In the genomic region with DNA sequence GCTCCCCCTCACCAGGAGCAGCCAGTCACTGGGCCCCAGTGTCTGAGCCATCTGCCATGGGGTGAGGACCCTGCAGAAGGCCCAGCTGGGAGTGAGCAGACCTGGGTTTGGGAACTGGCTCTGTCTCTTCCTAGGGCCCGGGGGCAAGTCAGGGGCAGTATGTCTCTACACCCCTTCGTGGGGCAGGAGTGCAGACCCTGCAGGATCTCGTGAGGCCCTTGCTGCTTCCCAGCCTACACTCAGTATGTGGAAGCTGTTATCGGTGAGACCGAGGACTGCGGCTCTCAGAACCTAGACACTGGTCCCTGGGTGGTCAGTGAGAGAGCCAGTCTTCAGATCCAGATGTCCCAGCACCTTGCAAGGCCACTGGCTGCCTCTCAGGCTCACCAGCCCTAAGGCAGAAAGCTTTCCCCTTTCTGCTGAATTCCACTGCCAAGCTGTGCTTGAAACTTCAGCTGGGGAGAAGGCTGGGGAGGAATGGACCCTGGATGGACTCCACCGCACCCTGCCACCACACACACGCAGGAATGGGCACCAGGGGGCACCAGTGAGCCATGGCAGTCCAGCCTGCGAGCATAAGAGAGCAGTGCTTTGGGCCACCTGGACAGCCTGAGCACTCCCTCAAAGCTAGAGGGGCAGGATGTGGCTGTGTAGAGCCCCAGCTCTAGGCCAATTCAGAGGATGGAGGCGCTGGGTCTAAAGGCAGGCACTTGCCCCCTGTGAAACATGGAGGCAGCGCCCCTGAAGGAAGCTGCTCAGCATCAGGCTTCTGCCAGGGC, we compare ENCODE assay signal across 8 cellular contexts. TPM values are rescaled to one million over a fixed set of nuclear protein-coding genes. Genes with fewer than 3 reads are reported as not detected.
DNase-seq lines count a peak whose midpoint lies in the region; ATAC-seq and TF ChIP-seq lines count a peak whose summit lies in the region.

No MANE protein-coding gene starts in this region.

- H3K9ac ChIP-seq in endodermal cell (ENCODE audit: extremely low read depth, low read length, poor library complexity, severe bottlenecking): no peak overlapping the region

- CTCF ChIA-PET in CD4-positive, alpha-beta T cell (lab: Charles Lee): interaction anchor here (0.7 to 1.1 kb wide), 2 partner anchors 41 to 43 kb away, joined by 4 to 9 read pairs; no protein-coding TSS in a partner anchor

- H3K9me3 Mint-ChIP-seq in CD4-positive, alpha-beta T cell: no peaks in the 10 kb centered on the region
- no peaks in the 10 kb centered on the region for H3K9me3 Mint-ChIP-seq in endodermal cell

- no peaks in the 10 kb centered on the region for H3K36me3 Mint-ChIP-seq in CD4-positive, alpha-beta T cell (ENCODE audit: low read depth)
- no peaks in the 10 kb centered on the region for H3K36me3 Mint-ChIP-seq in endodermal cell (ENCODE audit: low read depth)

- TF ChIP-seq CTCF in CD4-positive, alpha-beta T cell (IDR thresholded peaks at IDR 0.05): peak; percentile 85
- peak; percentile 97 for TF ChIP-seq CTCF in endodermal cell (conservative IDR thresholded peaks at IDR 0.05)

- no peaks in the 10 kb centered on the region for H3K27me3 Mint-ChIP-seq in CD4-positive, alpha-beta T cell
- H3K27me3 Mint-ChIP-seq in endodermal cell (ENCODE audit: insufficient read depth): peaks cover 25% of the 10 kb centered on the region

- peaks cover 5% of the 10 kb centered on the region for H3K4me1 Mint-ChIP-seq in CD4-positive, alpha-beta T cell (ENCODE audit: low read depth)
- H3K4me1 Mint-ChIP-seq in endodermal cell: peaks cover 11% of the 10 kb centered on the region

- no peaks in the 10 kb centered on the region for H3K4me1 ChIP-seq in endodermal cell (ENCODE audit: control insufficient read depth, insufficient read depth, low read length)

- WGBS in endodermal cell (ENCODE audit: insufficient coverage in 1 of 2, insufficient read length in 1 of 2), 2 experiments: 50 to 56% methylated on average over 8 to 11 of the region's 11 CpGs

- intact Hi-C loops in CD4-positive, alpha-beta T cell (cut with DNase I, micrococcal nuclease): loop anchor here (1.0 kb wide), 2 partner anchors 42 to 43 kb away; no protein-coding TSS in a partner anchor

- ATAC-seq in CD4-positive, alpha-beta T cell (ENCODE audit: poor library complexity): peak; percentile 74
- ATAC-seq in GM19043 (IDR thresholded peaks at IDR 0.05; ENCODE audit: low read depth, unreplicated experiment): peak; percentile 99
- ATAC-seq in HG03159 (IDR thresholded peaks at IDR 0.05; ENCODE audit: unreplicated experiment): peak; percentile 96

- H3K4me3 ChIP-seq in endodermal cell (ENCODE audit: low read length): no peak overlapping the region

- no peaks in the 10 kb centered on the region for H3K36me3 ChIP-seq in endodermal cell (ENCODE audit: control insufficient read depth, insufficient read depth, low read length)

- H3K27me3 ChIP-seq in CD4-positive, alpha-beta T cell (ENCODE audit: control insufficient read depth, insufficient read depth, low read length): no peaks in the 10 kb centered on the region
- peaks cover 4% of the 10 kb centered on the region for H3K27me3 ChIP-seq in endodermal cell (ENCODE audit: control insufficient read depth, insufficient read depth, low read length, poor library complexity, severe bottlenecking)

- H3K9me3 ChIP-seq in CD4-positive, alpha-beta T cell (ENCODE audit: control insufficient read depth, low read length): no peaks in the 10 kb centered on the region
- no peaks in the 10 kb centered on the region for H3K9me3 ChIP-seq in endodermal cell (ENCODE audit: control insufficient read depth, low read length)

- peak; percentile 62 to 85 (median 74) for DNase-seq in CD4-positive, alpha-beta T cell
- DNase-seq in NCI-H82 treated with DMSO at 0.1 percent for 48 hours (lab: John Stamatoyannopoulos, UW; ENCODE audit: unreplicated experiment) (peak; percentile 4), endodermal cell (peak; percentile 98), midbrain (lab: John Stamatoyannopoulos, UW) (peak; percentile 88)
- DNase-seq in activated CD8-positive, alpha-beta memory T cell treated with anti-CD3 and anti-CD28 coated beads for 4 hours (ENCODE audit: low read depth in 2 of 2): peak; percentile 59 to 72
- peak; percentile 75 for DNase-seq in stimulated activated CD8-positive, alpha-beta memory T cell treated with anti-CD3 and anti-CD28 coated beads, Interleukin-4, amount 100 ng/mL, for 24 hours (ENCODE audit: low read depth)

- H3K27ac Mint-ChIP-seq in CD4-positive, alpha-beta T cell: no peak overlapping the region
- H3K27ac Mint-ChIP-seq in endodermal cell: no peak overlapping the region

- no peak overlapping the region for H3K4me3 Mint-ChIP-seq in CD4-positive, alpha-beta T cell
- no peak overlapping the region for H3K4me3 Mint-ChIP-seq in endodermal cell

- POLR2A ChIA-PET in CD4-positive, alpha-beta T cell (lab: Charles Lee): interaction anchor here (0.7 to 1.0 kb wide), 2 partner anchors 25 to 37 kb away, joined by 3 to 4 read pairs; no protein-coding TSS in a partner anchor

- H3K27ac ChIP-seq in CD4-positive, alpha-beta T cell (ENCODE audit: low read depth, low read length): no peak overlapping the region
- H3K27ac ChIP-seq in endodermal cell (ENCODE audit: low read depth, low read length): no peak overlapping the region

RNA-seq across cellular contexts. Expression of gene TMEM72, which starts 21.4 kb away (rescaled TPM):
- not detected for total RNA-seq in CD4-positive, alpha-beta T cell
- not detected for total RNA-seq in endodermal cell
- polyA plus RNA-seq in endodermal cell (2013, experiment 1 of 2): 0.21 TPM
- polyA plus RNA-seq in endodermal cell (2013, experiment 2 of 2): 0.12 TPM

RNA-seq across cellular contexts. Expression of gene RASSF4, which starts 27.1 kb away (rescaled TPM):
- total RNA-seq in CD4-positive, alpha-beta T cell: 1 to 10 TPM in 1 of 2 experiments, under 1 TPM in 1; 0.88 to 1.4 TPM
- total RNA-seq in endodermal cell: 10 to 100 TPM in 1 of 2 donors, 1 to 10 TPM in 1; 5.2 to 14.1 TPM
- polyA plus RNA-seq in endodermal cell (2013, experiment 1 of 2): 17.2 TPM
- polyA plus RNA-seq in endodermal cell (2013, experiment 2 of 2): 20.0 TPM

RNA-seq across cellular contexts. Expression of gene DEPP1, which starts 46.1 kb away (rescaled TPM):
- not detected for total RNA-seq in CD4-positive, alpha-beta T cell
- total RNA-seq in endodermal cell: 1 to 10 TPM; 1.3 to 2.6 TPM
- polyA plus RNA-seq in endodermal cell (2013, experiment 1 of 2): 0.89 TPM
- 1.2 TPM for polyA plus RNA-seq in endodermal cell (2013, experiment 2 of 2)

Comparison
In these comparisons a context has a peak if more than half of its experiments do, and no peak if none do; other contexts are left out.
1. DNase-seq: peak in every context shown above with its lines; median percentile 98 in endodermal cell; 88 in midbrain; 75 in stimulated activated CD8-positive, alpha-beta memory T cell treated with anti-CD3 and anti-CD28 coated beads, Interleukin-4, amount 100 ng/mL, for 24 hours; 74 in CD4-positive, alpha-beta T cell; 66 in activated CD8-positive, alpha-beta memory T cell treated with anti-CD3 and anti-CD28 coated beads for 4 hours; 4 in NCI-H82 treated with DMSO at 0.1 percent for 48 hours.